Comparison of ENCODE assay signal across 22 cellular contexts in the genomic region with DNA sequence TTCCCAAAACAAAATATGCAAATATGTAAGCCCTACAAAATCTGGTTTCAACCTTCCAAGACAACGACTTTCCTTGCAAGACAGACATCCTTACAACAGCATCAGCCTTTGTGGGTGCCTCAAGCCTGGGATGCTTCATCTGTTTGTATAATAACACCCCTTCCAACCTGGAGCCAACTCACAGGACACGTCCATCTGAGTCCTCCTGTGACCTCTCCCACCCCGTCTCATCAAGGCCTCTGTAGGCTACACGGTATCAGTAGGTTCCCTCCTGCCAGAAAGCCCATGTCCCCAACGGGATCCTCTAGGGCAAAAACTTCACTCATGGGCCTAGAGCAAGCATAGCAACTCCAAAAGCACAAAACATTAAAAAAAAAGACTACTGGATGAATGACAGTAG.
A peak's percentile ranks its signal among the peaks of the same experiment; 100 is the strongest.
DNase-seq lines count a peak whose midpoint lies in the region; ATAC-seq and TF ChIP-seq lines count a peak whose summit lies in the region.
"Had no signal": no experiment of that assay in that cellular context is flagged by ENCODE, and none has a peak within 500 bp of the region (broad histone marks: within the 10 kb centered on the region; RNA-seq: fewer than 3 reads in every experiment).

No MANE protein-coding gene starts in this region.

- WGBS in endodermal cell (ENCODE audit: insufficient coverage in 1 of 2, insufficient read length in 1 of 2), 2 experiments = 87 to 91% methylated on average over 4 to 5 of the region's 5 CpGs
- 63 to 69% methylated on average over 5 of the region's 5 CpGs for WGBS in tibial nerve, 2 donors

- no peak for TF ChIP-seq EP300 in tibial nerve (IDR thresholded peaks at IDR 0.05)

- no peak overlapping the region for H3K9ac ChIP-seq in endodermal cell (ENCODE audit: extremely low read depth, low read length, poor library complexity, severe bottlenecking)

- CTCF ChIA-PET in Panc1 (lab: Charles Lee) (no interaction called here), A673 (lab: Charles Lee) (no interaction called here)
- CTCF ChIA-PET in CD4-positive, alpha-beta memory T cell (lab: Charles Lee; ENCODE audit: partially characterized antibody) = no interaction called here

- H3K27ac ChIP-seq in Panc1 (ENCODE audit: low read length) (peak overlapping the region; percentile 49; the same call in 1 of the 2 replicates), endodermal cell (ENCODE audit: low read depth, low read length) (no peak overlapping the region), tibial nerve (peak overlapping the region in 3 of 4 donors; percentile 9 to 77 (median 51)), A673 (ENCODE audit: low read depth, low read length, poor library complexity, severe bottlenecking) (no peak overlapping the region)
- H3K27ac ChIP-seq in CD4-positive, alpha-beta memory T cell (ENCODE audit: low read depth, low read length) = no peak overlapping the region
- H3K27ac ChIP-seq: SJCRH30 had no signal

- POLR2A ChIA-PET in Panc1 (lab: Charles Lee) (no interaction called here), A673 (lab: Charles Lee; ENCODE audit: low non-redundant PET) (no interaction called here)
- POLR2A ChIA-PET in CD4-positive, alpha-beta memory T cell (lab: Charles Lee; ENCODE audit: partially characterized antibody) = no interaction called here

- no TSS peak for BruUV-seq in Panc1 (replicated peaks; lab: Mats Ljungman, UMichigan)
- no TSS peak for BruUV-seq in A673 (replicated peaks; lab: Mats Ljungman, UMichigan)

- peaks cover 51% of the 10 kb centered on the region for H3K4me1 ChIP-seq in Panc1 (ENCODE audit: control insufficient read depth, insufficient read depth, low read length)
- no peaks in the 10 kb centered on the region for H3K4me1 ChIP-seq in endodermal cell (ENCODE audit: control insufficient read depth, insufficient read depth, low read length)
- H3K4me1 ChIP-seq in tibial nerve = peaks cover 0 to 63% (median 30%) of the 10 kb centered on the region in 4 donors
- H3K4me1 ChIP-seq in CD4-positive, alpha-beta memory T cell (ENCODE audit: insufficient read depth, low read length) = no peaks in the 10 kb centered on the region
- H3K4me1 ChIP-seq in A673 (ENCODE audit: insufficient read depth, low read length, poor library complexity, severe bottlenecking) = no peaks in the 10 kb centered on the region
- H3K4me1 ChIP-seq: SJCRH30 had no signal

- H3K36me3 ChIP-seq in Panc1 (ENCODE audit: control insufficient read depth, insufficient read depth, low read length) = peaks cover 61% of the 10 kb centered on the region
- H3K36me3 ChIP-seq in endodermal cell (ENCODE audit: control insufficient read depth, insufficient read depth, low read length) = peaks cover 14% of the 10 kb centered on the region
- peaks cover 0 to 44% (median 0%) of the 10 kb centered on the region in 3 donors for H3K36me3 ChIP-seq in tibial nerve
- no peaks in the 10 kb centered on the region for H3K36me3 ChIP-seq in CD4-positive, alpha-beta memory T cell (ENCODE audit: insufficient read depth, low read length)
- no peaks in the 10 kb centered on the region for H3K36me3 ChIP-seq in A673 (ENCODE audit: insufficient read depth, low read length, poor library complexity, severe bottlenecking)

- no peak for TF ChIP-seq CTCF in Panc1 (IDR thresholded peaks at IDR 0.05)
- no peak for TF ChIP-seq CTCF in endodermal cell (conservative IDR thresholded peaks at IDR 0.05)
- TF ChIP-seq CTCF in nephron (IDR thresholded peaks at IDR 0.05; ENCODE audit: unreplicated experiment in 3 of 3) = no peak
- no peak for TF ChIP-seq CTCF in tibial nerve (IDR thresholded peaks at IDR 0.05)
- no peak for TF ChIP-seq CTCF in A673 (conservative IDR thresholded peaks at IDR 0.05; ENCODE audit: low read depth, low read length)

- no peak overlapping the region for H3K4me3 Mint-ChIP-seq in endodermal cell
- H3K4me3 Mint-ChIP-seq in nephron = no peak overlapping the region
- H3K4me3 Mint-ChIP-seq in CD4-positive, alpha-beta memory T cell = peak overlapping the region in 1 of 8 donors; percentile 34
- H3K4me3 Mint-ChIP-seq: CD4-positive, CD25-positive, alpha-beta regulatory T cell; IgD-negative memory B cell had no signal

- H3K4me1 Mint-ChIP-seq in endodermal cell (no peaks in the 10 kb centered on the region), nephron (peaks cover 37% of the 10 kb centered on the region)
- H3K4me1 Mint-ChIP-seq in CD4-positive, alpha-beta memory T cell = no peaks in the 10 kb centered on the region
- H3K4me1 Mint-ChIP-seq: CD4-positive, CD25-positive, alpha-beta regulatory T cell; IgD-negative memory B cell had no signal

- H3K27me3 Mint-ChIP-seq in endodermal cell (ENCODE audit: insufficient read depth) (no peaks in the 10 kb centered on the region), nephron (ENCODE audit: low read depth) (peaks cover 3% of the 10 kb centered on the region)
- H3K27me3 Mint-ChIP-seq in CD4-positive, alpha-beta memory T cell = no peaks in the 10 kb centered on the region
- H3K27me3 Mint-ChIP-seq: CD4-positive, CD25-positive, alpha-beta regulatory T cell; IgD-negative memory B cell had no signal

- intact Hi-C loops in Panc1 (cut with micrococcal nuclease; ENCODE audit: unreplicated experiment) = no loop called here
- intact Hi-C loops in CD4-positive, alpha-beta memory T cell (cut with micrococcal nuclease) = no loop called here
- intact Hi-C loops in A673 (cut with micrococcal nuclease; ENCODE audit: unreplicated experiment) = no loop called here

- TF ChIP-seq POLR2A in tibial nerve (IDR thresholded peaks at IDR 0.05) = no peak

- H3K27ac Mint-ChIP-seq in endodermal cell (no peak overlapping the region), nephron (peak overlapping the region; percentile 28 to 50 (median 31))
- H3K27ac Mint-ChIP-seq in CD4-positive, alpha-beta memory T cell = peak overlapping the region in 1 of 7 donors; percentile 3
- H3K27ac Mint-ChIP-seq: CD4-positive, CD25-positive, alpha-beta regulatory T cell; IgD-negative memory B cell had no signal

- H3K4me3 ChIP-seq in Panc1 (ENCODE audit: low read depth in 2 of 2, low read length in 2 of 2) = no peak overlapping the region
- H3K4me3 ChIP-seq in endodermal cell (ENCODE audit: low read length) = no peak overlapping the region
- no peak overlapping the region for H3K4me3 ChIP-seq in tibial nerve
- no peak overlapping the region for H3K4me3 ChIP-seq in CD4-positive, alpha-beta memory T cell (ENCODE audit: low read length in 2 of 2)
- H3K4me3 ChIP-seq in A673 (ENCODE audit: low read depth, low read length, poor library complexity, severe bottlenecking) = no peak overlapping the region
- H3K4me3 ChIP-seq: GM12878, SJCRH30 had no signal

- H3K27me3 ChIP-seq in Panc1 (ENCODE audit: control insufficient read depth, insufficient read depth, low read length) = no peaks in the 10 kb centered on the region
- H3K27me3 ChIP-seq in endodermal cell (ENCODE audit: control insufficient read depth, insufficient read depth, low read length, poor library complexity, severe bottlenecking) = no peaks in the 10 kb centered on the region
- H3K27me3 ChIP-seq in tibial nerve = no peaks in the 10 kb centered on the region
- no peaks in the 10 kb centered on the region for H3K27me3 ChIP-seq in CD4-positive, alpha-beta memory T cell (ENCODE audit: insufficient read depth, low read length)
- peaks cover 5% of the 10 kb centered on the region for H3K27me3 ChIP-seq in A673 (replicated peaks; ENCODE audit: insufficient read depth, low read depth, low read length, poor library complexity)
- H3K27me3 ChIP-seq: SJCRH30 had no signal

- ATAC-seq in Panc1 = no peak
- ATAC-seq: GM12878 had no signal

- no peak for DNase-seq in Panc1 (ENCODE audit: low read depth, low spot score)
- peak; percentile 20 for DNase-seq in endodermal cell
- DNase-seq in tibial nerve (ENCODE audit: low spot score in 2 of 2) = no peak
- DNase-seq in activated effector memory CD4-positive, alpha-beta T cell treated with Interleukin-2 at 50 U/mL for 16 hours = no peak
- no peak for DNase-seq in CD4-positive, alpha-beta memory T cell
- DNase-seq in A673 (ENCODE audit: low spot score) = no peak
- DNase-seq: CD4-positive, CD25-positive, alpha-beta regulatory T cell; COR-L47; DMS 273 treated with DMSO at 0.1 percent for 48 hours; DMS79 treated with DMSO at 0.1 percent for 48 hours; GOT3; NCI-H1105; NCI-H146; NCI-H2029; NCI-H2227 treated with DMSO at 0.1 percent for 48 hours; NCI-H510A; NCI-H748 treated with DMSO at 0.1 percent for 48 hours; NK-92 treated with Interleukin-12 subunit alpha and Interleukin-12 subunit beta, amount 100 ng/mL, for 24 hours had no signal

- H3K36me3 Mint-ChIP-seq in endodermal cell (ENCODE audit: low read depth) = peaks cover 36% of the 10 kb centered on the region
- H3K36me3 Mint-ChIP-seq in nephron (ENCODE audit: low read depth) = peaks cover 55% of the 10 kb centered on the region
- H3K36me3 Mint-ChIP-seq in CD4-positive, alpha-beta memory T cell = no peaks in the 10 kb centered on the region
- H3K36me3 Mint-ChIP-seq: CD4-positive, CD25-positive, alpha-beta regulatory T cell had no signal

- no peaks in the 10 kb centered on the region for H3K9me3 ChIP-seq in Panc1 (ENCODE audit: control insufficient read depth, insufficient read depth, low read depth, low read length)
- no peaks in the 10 kb centered on the region for H3K9me3 ChIP-seq in endodermal cell (ENCODE audit: control insufficient read depth, low read length)
- no peaks in the 10 kb centered on the region for H3K9me3 ChIP-seq in tibial nerve
- H3K9me3 ChIP-seq in CD4-positive, alpha-beta memory T cell (ENCODE audit: control insufficient read depth in 1 of 2, low read length in 2 of 2) = no peaks in the 10 kb centered on the region
- no peaks in the 10 kb centered on the region for H3K9me3 ChIP-seq in A673 (ENCODE audit: low read depth, low read length, poor library complexity, severe bottlenecking)
- H3K9me3 ChIP-seq: SJCRH30 had no signal

- in situ Hi-C loops in Panc1 (cut with HindIII; ENCODE audit: low pct_unique_long_range_greater_than_20kb, low sequenced_read_pairs) = no loop called here

- H3K9me3 Mint-ChIP-seq in endodermal cell = no peaks in the 10 kb centered on the region
- H3K9me3 Mint-ChIP-seq in nephron = no peaks in the 10 kb centered on the region
- peaks cover 0 to 2% (median 0%) of the 10 kb centered on the region in 8 donors for H3K9me3 Mint-ChIP-seq in CD4-positive, alpha-beta memory T cell
- H3K9me3 Mint-ChIP-seq: IgD-negative memory B cell had no signal

Comparison
In these comparisons a context has a peak if more than half of its experiments do, and no peak if none do; other contexts are left out.
1. H3K27ac ChIP-seq: peak in Panc1 (single experiment) and tibial nerve (3 of 4); none in endodermal cell (single experiment), CD4-positive, alpha-beta memory T cell (single experiment) and A673 (single experiment).